Comparison of ENCODE assay signal across 20 cellular contexts in genomic region chr21:41584603-41585176, GRCh38.
"Had no signal": no experiment of that assay in that cellular context is flagged by ENCODE, and none has a peak within 500 bp of the region (broad histone marks: within the 10 kb centered on the region; RNA-seq: fewer than 3 reads in every experiment).

No MANE protein-coding gene starts in this region.

- H3K27me3 ChIP-seq: ascending aorta, colonic mucosa, gastrocnemius medialis, ovary, sigmoid colon had no signal

- DNase-seq: activated CD4-positive, alpha-beta memory T cell treated with anti-CD3 and anti-CD28 coated beads, Interleukin-2, amount 10 ng/mL, durations not matched to agents 7 days and 5 days; activated CD4-positive, alpha-beta T cell treated with anti-CD3 and anti-CD28 coated beads for 48 hours; activated CD4-positive, CD25-positive, alpha-beta regulatory T cell; activated naive CD4-positive, alpha-beta T cell treated with anti-CD3 and anti-CD28 coated beads, Interleukin-2, amount 50 U/mL, for 16 hours; activated T-cell treated with anti-CD3 and anti-CD28 coated beads, Interleukin-2, amount 50 U/mL, for 4 hours; colonic mucosa; gastrocnemius medialis; kidney glomerular epithelial cell; naive thymus-derived CD8-positive, alpha-beta T cell; sigmoid colon; stimulated activated CD4-positive, alpha-beta T cell treated with anti-CD3 and anti-CD28 coated beads, Interleukin-4, amount 100 ng/mL, for 4 hours; T-helper 1 cell; T-helper 9 cell had no signal

- H3K4me1 Mint-ChIP-seq: activated CD4-positive, alpha-beta memory T cell treated with anti-CD3 and anti-CD28 coated beads, Interleukin-2, amount 10 ng/mL, durations not matched to agents 7 days and 5 days; central memory CD8-positive, alpha-beta T cell; memory B cell; naive thymus-derived CD8-positive, alpha-beta T cell; stimulated activated memory B cell treated with anti-CD40 and anti-IgM and Interleukin-4, amounts not matched to agents 10 μg/mL and 1 μg/mL and 100 μg/mL, for 72 hours had no signal

- H3K27ac Mint-ChIP-seq: activated CD4-positive, alpha-beta memory T cell treated with anti-CD3 and anti-CD28 coated beads, Interleukin-2, amount 10 ng/mL, durations not matched to agents 7 days and 5 days; memory B cell; naive thymus-derived CD8-positive, alpha-beta T cell; stimulated activated memory B cell treated with anti-CD40 and anti-IgM and Interleukin-4, amounts not matched to agents 10 μg/mL and 1 μg/mL and 100 μg/mL, for 72 hours had no signal

- H3K9me3 ChIP-seq: ascending aorta, colonic mucosa, gastrocnemius medialis, ovary had no signal

- H3K36me3 Mint-ChIP-seq: stimulated activated memory B cell treated with anti-CD40 and anti-IgM and Interleukin-4, amounts not matched to agents 10 μg/mL and 1 μg/mL and 100 μg/mL, for 72 hours had no signal

- H3K9me3 Mint-ChIP-seq: activated CD4-positive, alpha-beta memory T cell treated with anti-CD3 and anti-CD28 coated beads, Interleukin-2, amount 10 ng/mL, durations not matched to agents 7 days and 5 days; central memory CD8-positive, alpha-beta T cell had no signal

- H3K27ac ChIP-seq: ascending aorta, colonic mucosa, gastrocnemius medialis, ovary, sigmoid colon, thoracic aorta had no signal

- H3K4me3 ChIP-seq: ascending aorta, colonic mucosa, gastrocnemius medialis, ovary, sigmoid colon, thoracic aorta had no signal

- ATAC-seq: activated T-cell treated with anti-CD3 and anti-CD28 coated beads, Interleukin-2, amount 50 U/mL, for 4 hours; esophagus mucosa; gastrocnemius medialis; naive thymus-derived CD8-positive, alpha-beta T cell; stimulated activated memory B cell treated with anti-CD40 and anti-IgM and Interleukin-4, amounts not matched to agents 10 μg/mL and 1 μg/mL and 100 μg/mL, for 72 hours had no signal

- H3K36me3 ChIP-seq: ascending aorta, colonic mucosa, gastrocnemius medialis, ovary, sigmoid colon, thoracic aorta had no signal

- H3K4me1 ChIP-seq: ascending aorta, colonic mucosa, gastrocnemius medialis, sigmoid colon had no signal

- H3K27me3 Mint-ChIP-seq: activated CD4-positive, alpha-beta memory T cell treated with anti-CD3 and anti-CD28 coated beads, Interleukin-2, amount 10 ng/mL, durations not matched to agents 7 days and 5 days; memory B cell; stimulated activated memory B cell treated with anti-CD40 and anti-IgM and Interleukin-4, amounts not matched to agents 10 μg/mL and 1 μg/mL and 100 μg/mL, for 72 hours had no signal

- H3K4me3 Mint-ChIP-seq: activated CD4-positive, alpha-beta memory T cell treated with anti-CD3 and anti-CD28 coated beads, Interleukin-2, amount 10 ng/mL, durations not matched to agents 7 days and 5 days; activated T-cell treated with anti-CD3 and anti-CD28 coated beads, Interleukin-2, amount 50 U/mL, for 4 hours; central memory CD8-positive, alpha-beta T cell; memory B cell; naive thymus-derived CD8-positive, alpha-beta T cell; stimulated activated memory B cell treated with anti-CD40 and anti-IgM and Interleukin-4, amounts not matched to agents 10 μg/mL and 1 μg/mL and 100 μg/mL, for 72 hours had no signal
